In the genomic region with DNA sequence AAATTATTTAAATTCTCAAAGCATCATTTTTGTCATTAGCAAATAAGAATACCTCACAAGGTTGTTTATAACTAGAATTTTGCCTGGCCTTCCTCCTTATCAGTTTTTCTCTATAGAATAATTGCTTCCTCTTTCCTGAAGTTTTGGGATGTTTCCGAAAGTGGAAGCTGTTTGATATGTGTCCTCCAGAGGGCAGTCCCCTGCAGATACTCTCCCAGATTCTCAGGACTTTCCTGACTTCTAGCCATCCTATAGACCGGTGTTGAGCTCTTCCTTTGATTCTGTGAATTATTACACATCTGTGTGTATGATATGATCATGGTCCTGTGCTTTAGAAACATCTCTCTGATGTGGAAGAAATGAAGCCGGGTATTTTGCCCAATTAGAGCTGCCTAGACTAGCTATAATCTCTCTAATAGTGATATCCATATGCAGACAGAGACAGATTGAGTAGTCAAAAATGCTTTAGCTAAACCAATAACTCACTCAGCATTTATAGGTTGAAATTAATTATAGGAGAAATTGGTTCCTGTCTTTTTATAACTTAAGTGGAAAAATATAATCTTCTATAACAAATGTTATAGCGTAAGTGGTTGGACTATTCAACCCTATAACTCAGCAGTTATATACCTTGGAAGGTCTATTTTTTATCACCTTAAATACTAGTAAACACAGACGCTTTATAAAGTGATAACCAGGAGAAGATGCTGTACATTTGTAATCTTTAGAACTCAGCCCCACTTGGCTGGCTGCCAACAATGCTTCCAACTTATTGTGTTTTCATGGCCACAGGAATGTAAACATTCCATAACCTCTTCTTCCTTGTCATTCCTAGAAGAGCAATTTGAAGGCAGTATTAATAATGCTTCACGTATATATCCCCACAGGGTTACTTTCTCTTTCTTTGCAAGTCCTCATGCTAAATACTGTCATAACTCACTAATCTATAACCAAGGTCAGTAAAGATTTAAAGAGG, we compare ENCODE assay signal across 8 cellular contexts.
DNase-seq lines count a peak whose midpoint lies in the region; ATAC-seq and TF ChIP-seq lines count a peak whose summit lies in the region.

No MANE protein-coding gene starts in this region.

- H2AK5ac ChIP-seq in neuronal stem cell (ENCODE audit: low read depth, low read length) = no peak overlapping the region

- no peak overlapping the region for H3K14ac ChIP-seq in neuronal stem cell (ENCODE audit: low read length)

- H3K36me3 ChIP-seq in neuronal stem cell (replicated peaks in 1 of 2; ENCODE audit: control insufficient read depth in 2 of 2, insufficient read depth in 2 of 2, low read length in 2 of 2) = no peaks in the 10 kb centered on the region

- no peak overlapping the region for H3K18ac ChIP-seq in neuronal stem cell (ENCODE audit: low read length)

- peaks cover 5% of the 10 kb centered on the region for H3K4me1 Mint-ChIP-seq in chondrocyte (ENCODE audit: low read depth)
- peaks cover 57% of the 10 kb centered on the region for H3K4me1 Mint-ChIP-seq in nephron progenitor cell

- H3K4me1 ChIP-seq in neuronal stem cell (ENCODE audit: control insufficient read depth in 2 of 2, insufficient read depth in 1 of 2, low read depth in 1 of 2, low read length in 2 of 2) = no peaks in the 10 kb centered on the region

- no peak overlapping the region for H4K91ac ChIP-seq in neuronal stem cell (ENCODE audit: low read depth, low read length, poor library complexity)

- ATAC-seq in HG03442 (IDR thresholded peaks at IDR 0.05; ENCODE audit: unreplicated experiment) (no peak), GM19455 (IDR thresholded peaks at IDR 0.05; ENCODE audit: unreplicated experiment) (no peak)

- H2BK12ac ChIP-seq in neuronal stem cell (ENCODE audit: low read length) = no peak overlapping the region

- H3K4me3 Mint-ChIP-seq in chondrocyte (ENCODE audit: unreplicated experiment) (no peak overlapping the region), nephron progenitor cell (no peak overlapping the region)

- H3K9ac ChIP-seq in neuronal stem cell (ENCODE audit: low read depth, low read length, poor library complexity) = no peak overlapping the region

- H3K27me3 Mint-ChIP-seq in chondrocyte (ENCODE audit: low read depth) (peaks cover 19% of the 10 kb centered on the region), nephron progenitor cell (ENCODE audit: low read depth, poor library complexity) (no peaks in the 10 kb centered on the region)

- TF ChIP-seq CTCF in chondrocyte (IDR thresholded peaks at IDR 0.05) = peak; percentile 82
- peak; percentile 52 for TF ChIP-seq CTCF in nephron progenitor cell (IDR thresholded peaks at IDR 0.05)

- no peak overlapping the region for H2BK5ac ChIP-seq in neuronal stem cell (ENCODE audit: low read length)

- H3K36me3 Mint-ChIP-seq in chondrocyte (ENCODE audit: low read depth) = no peaks in the 10 kb centered on the region
- peaks cover 9% of the 10 kb centered on the region for H3K36me3 Mint-ChIP-seq in nephron progenitor cell (ENCODE audit: low read depth)

- DNase-seq in ELF-1 (ENCODE audit: low read depth, low spot score) (peak; percentile 14), NCI-H226 (peak; percentile 6), chondrocyte (ENCODE audit: low spot score) (no peak), nephron progenitor cell (no peak), neuronal stem cell (ENCODE audit: low spot score) (no peak)
- DNase-seq in activated CD8-positive, alpha-beta memory T cell treated with anti-CD3 and anti-CD28 coated beads, Interleukin-2, amount 50 U/mL, for 48 hours = no peak

- H3K27ac Mint-ChIP-seq in chondrocyte (ENCODE audit: unreplicated experiment) (no peak overlapping the region), nephron progenitor cell (no peak overlapping the region)

- H3K9me3 Mint-ChIP-seq in chondrocyte (ENCODE audit: low read depth) (no peaks in the 10 kb centered on the region), nephron progenitor cell (peaks cover 7% of the 10 kb centered on the region)

- H2AFZ ChIP-seq in neuronal stem cell (ENCODE audit: low read length) = no peak overlapping the region

- WGBS in neuronal stem cell (ENCODE audit: extremely low coverage in 2 of 2, insufficient read length in 2 of 2, insufficient replicate concordance in 1 of 2), 2 donors = no CpG with 5 or more reads among the region's 6 CpGs

- H3K9me3 ChIP-seq in neuronal stem cell (replicated peaks in 1 of 2; ENCODE audit: control insufficient read depth in 2 of 2, insufficient read depth in 1 of 2, low read depth in 1 of 2, low read length in 2 of 2) = no peaks in the 10 kb centered on the region

- no peak overlapping the region for H4K8ac ChIP-seq in neuronal stem cell (ENCODE audit: low read depth, low read length)

- no peak overlapping the region for H2BK120ac ChIP-seq in neuronal stem cell (ENCODE audit: low read depth, low read length)

- no peak overlapping the region for H3K4me3 ChIP-seq in neuronal stem cell (ENCODE audit: low read length in 2 of 2)

- no peak overlapping the region for H3K4me2 ChIP-seq in neuronal stem cell (ENCODE audit: insufficient read depth, low read length, poor library complexity, severe bottlenecking)

- H3K79me1 ChIP-seq in neuronal stem cell (ENCODE audit: low read depth, low read length) = no peaks in the 10 kb centered on the region

- no peak overlapping the region for H3K27ac ChIP-seq in neuronal stem cell (replicated peaks; ENCODE audit: low read length)

- H3K27me3 ChIP-seq in neuronal stem cell (ENCODE audit: control insufficient read depth in 3 of 3, insufficient read depth in 3 of 3, low read depth in 1 of 3, low read length in 3 of 3) = no peaks in the 10 kb centered on the region

- H2BK15ac ChIP-seq in neuronal stem cell (ENCODE audit: low read length) = no peak overlapping the region

- H3K23ac ChIP-seq in neuronal stem cell (ENCODE audit: low read depth, low read length, poor library complexity) = no peak overlapping the region

- H3K4ac ChIP-seq in neuronal stem cell (ENCODE audit: low read length) = no peak overlapping the region

Comparison
In these comparisons a context has a peak if more than half of its experiments do, and no peak if none do; other contexts are left out.
1. DNase-seq: peak in ELF-1 (single experiment) and NCI-H226 (single experiment); none in chondrocyte (single experiment), nephron progenitor cell (single experiment), activated CD8-positive, alpha-beta memory T cell treated with anti-CD3 and anti-CD28 coated beads, Interleukin-2, amount 50 U/mL, for 48 hours (single experiment) and neuronal stem cell (single experiment).